Comparison of ENCODE assay signal across 9 cellular contexts in genomic region chr1:119713538-119714456, GRCh38. TPM values are rescaled to one million over a fixed set of nuclear protein-coding genes. Genes with fewer than 3 reads are reported as not detected.
DNase-seq lines count a peak whose midpoint lies in the region; ATAC-seq and TF ChIP-seq lines count a peak whose summit lies in the region.
"Had no signal": no experiment of that assay in that cellular context is flagged by ENCODE, and none has a peak within 500 bp of the region (broad histone marks: within the 10 kb centered on the region; RNA-seq: fewer than 3 reads in every experiment).

No MANE protein-coding gene starts in this region.

- DNase-seq in COLO668 (lab: John Stamatoyannopoulos, UW; ENCODE audit: unreplicated experiment) (peak; percentile 59), NB4 (ENCODE audit: low read depth) (peak; percentile 47), anterior cingulate cortex (lab: John Stamatoyannopoulos, UW) (peak in 39 of 58 donors; percentile 13 to 86 (median 57)), thoracic aorta (ENCODE audit: low spot score) (no peak), T-helper 9 cell (no peak)
- no peak for DNase-seq in activated CD4-positive, alpha-beta T cell treated with anti-CD3 and anti-CD28 coated beads for 1 hour

- H3K27me3 ChIP-seq in iPS-20b (ENCODE audit: insufficient read depth, low read length) (no peaks in the 10 kb centered on the region), thoracic aorta (replicated peaks; ENCODE audit: insufficient read depth) (no peaks in the 10 kb centered on the region)

- peak overlapping the region; percentile 99 for H3K9ac ChIP-seq in iPS-20b (ENCODE audit: low read depth, low read length)

- TF ChIP-seq CTCF in NB4 (IDR thresholded peaks at IDR 0.05; ENCODE audit: low read depth, low read length) (no peak), thoracic aorta (IDR thresholded peaks at IDR 0.05) (no peak)

- TF ChIP-seq POLR2A in NB4 (IDR thresholded peaks at IDR 0.05; ENCODE audit: extremely low read depth, insufficient read length): no peak

- no peak for ATAC-seq in thoracic aorta (ENCODE audit: insufficient number of reproducible peaks, low FRiP score, low read depth)
- ATAC-seq in HG03354 (IDR thresholded peaks at IDR 0.05; ENCODE audit: poor library complexity, severe bottlenecking, unreplicated experiment): no peak

- H3K9me3 ChIP-seq in iPS-20b (ENCODE audit: insufficient read depth, low read depth, low read length): no peaks in the 10 kb centered on the region
- no peaks in the 10 kb centered on the region for H3K9me3 ChIP-seq in thoracic aorta

- H3K4me1 ChIP-seq in iPS-20b (ENCODE audit: insufficient read depth, low read length) (peaks cover 21% of the 10 kb centered on the region), thoracic aorta (ENCODE audit: control insufficient read depth in 1 of 2, low read depth in 2 of 2) (peaks cover 9 to 40% of the 10 kb centered on the region in 2 donors)

- H3K36me3 ChIP-seq in iPS-20b (ENCODE audit: insufficient read depth, low read depth, low read length) (peaks cover 22% of the 10 kb centered on the region; the same call in 1 of the 2 replicates), thoracic aorta (no peaks in the 10 kb centered on the region)

- peak overlapping the region; percentile 90 for H3K4me3 ChIP-seq in NB4 (ENCODE audit: low read depth, low read length)
- H3K4me3 ChIP-seq in iPS-20b (ENCODE audit: low read length): peak overlapping the region; percentile 98
- H3K4me3 ChIP-seq in thoracic aorta: peak overlapping the region; percentile 74

- H3K27ac ChIP-seq in iPS-20b (ENCODE audit: low read length) (peak overlapping the region; percentile 86), thoracic aorta (peak overlapping the region; percentile 80 to 85)

RNA-seq across cellular contexts. Expression of gene PHGDH, which starts 2.1 kb away (rescaled TPM):
- 10 to 100 TPM; 25.7 to 44.9 TPM for total RNA-seq in thoracic aorta

RNA-seq across cellular contexts. Expression of gene HMGCS2, which starts 54.9 kb away (rescaled TPM):
- total RNA-seq in thoracic aorta: 1 to 10 TPM in 1 of 2 donors, not detected in 1; 1.8 TPM
- total RNA-seq: LHCN-M2 had no signal

Comparison
In these comparisons a context has a peak if more than half of its experiments do, and no peak if none do; other contexts are left out.
1. DNase-seq: peak in COLO668 (single experiment), NB4 (single experiment) and anterior cingulate cortex (39 of 58); none in thoracic aorta (single experiment), activated CD4-positive, alpha-beta T cell treated with anti-CD3 and anti-CD28 coated beads for 1 hour (single experiment) and T-helper 9 cell (single experiment).
2. Peak in every context shown above with its lines, with median percentiles within 50 percentile points of each other: H3K4me3 ChIP-seq.